ENCODE assay signal across 11 cellular contexts in the genomic region with DNA sequence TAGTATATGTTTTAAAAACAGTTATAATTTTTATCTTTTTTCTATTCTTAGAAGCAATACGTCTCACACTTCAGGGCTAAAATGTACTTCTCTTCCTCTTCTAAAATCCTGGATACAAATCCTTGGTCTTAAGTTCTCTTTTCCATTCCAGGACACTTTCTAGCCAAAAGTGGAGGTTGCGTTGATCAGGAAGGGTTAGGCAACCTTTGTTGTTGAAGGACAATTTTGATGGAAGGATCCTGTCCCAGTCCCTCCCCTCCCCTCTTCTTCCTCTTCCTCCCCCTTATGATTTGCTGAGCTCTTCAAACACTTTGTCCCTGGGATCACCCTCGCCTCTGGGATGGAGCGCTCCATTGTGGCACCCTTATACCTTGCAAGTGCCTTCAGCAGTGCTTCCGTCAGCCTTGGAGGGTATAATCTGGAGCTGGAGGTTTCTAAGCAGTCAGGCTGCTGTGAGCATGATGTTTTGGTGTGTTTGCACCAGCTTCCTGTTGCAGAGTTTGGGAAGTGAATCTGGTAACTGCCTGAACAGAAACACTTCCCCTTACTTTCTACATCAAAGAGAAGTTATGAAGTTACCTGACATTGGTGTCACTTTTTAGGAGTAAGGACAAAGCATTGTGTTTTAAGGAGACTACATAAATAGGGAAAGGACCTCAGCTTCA.
DNase-seq lines count a peak whose midpoint lies in the region; ATAC-seq and TF ChIP-seq lines count a peak whose summit lies in the region.
"Had no signal": no experiment of that assay in that cellular context is flagged by ENCODE, and none has a peak within 500 bp of the region (broad histone marks: within the 10 kb centered on the region; RNA-seq: fewer than 3 reads in every experiment).

No MANE protein-coding gene starts in this region.

- H3K4me1 ChIP-seq in ACC112 (ENCODE audit: control insufficient read depth, insufficient read depth, low read length, unreplicated experiment) (peaks cover 56% of the 10 kb centered on the region), body of pancreas (peaks cover 18% of the 10 kb centered on the region)

- WGBS in body of pancreas, 2 donors: 64 to 74% methylated on average over 5 of the region's 5 CpGs

- H3K36me3 ChIP-seq in ACC112 (ENCODE audit: insufficient read depth, low read length): peaks cover 12% of the 10 kb centered on the region
- no peaks in the 10 kb centered on the region for H3K36me3 ChIP-seq in body of pancreas (replicated peaks in 1 of 2; ENCODE audit: insufficient read depth in 1 of 2, low read depth in 2 of 2)

- no peaks in the 10 kb centered on the region for H3K9me3 ChIP-seq in body of pancreas

- peak overlapping the region; percentile 84; the same call in 1 of the 2 replicates for H3K27ac ChIP-seq in ACC112 (ENCODE audit: low read depth, low read length)
- H3K27ac ChIP-seq in body of pancreas: no peak overlapping the region

- DNase-seq in SKM-1 treated with dmso at 0.1 percent for 144 hours (lab: John Stamatoyannopoulos, UW; ENCODE audit: unreplicated experiment) (peak; percentile 34), left lobe of liver (ENCODE audit: low spot score) (no peak), NCI-H526 treated with DMSO at 0.1 percent for 48 hours (lab: John Stamatoyannopoulos, UW) (no peak), NCI-H82 (lab: John Stamatoyannopoulos, UW) (no peak), HUDEP-2 (lab: John Stamatoyannopoulos, UW; ENCODE audit: unreplicated experiment in 76 of 76) (no peak), body of pancreas (no peak)
- DNase-seq: DMS153, NCI-H1105 treated with DMSO at 0.1 percent for 48 hours had no signal

- no peaks in the 10 kb centered on the region for H3K27me3 ChIP-seq in ACC112 (ENCODE audit: insufficient read depth, low read length)
- H3K27me3 ChIP-seq in body of pancreas: no peaks in the 10 kb centered on the region

- intact Hi-C loops in body of pancreas (cut with DNase I): no loop called here

- H3K4me3 ChIP-seq in ACC112 (ENCODE audit: low read depth, low read length) (no peak overlapping the region), body of pancreas (no peak overlapping the region)

- H3K79me2 ChIP-seq in ACC112 (ENCODE audit: control insufficient read depth, insufficient read depth, low read length, unreplicated experiment): no peaks in the 10 kb centered on the region

- TF ChIP-seq POLR2A in body of pancreas (IDR thresholded peaks at IDR 0.05): no peak

- TF ChIP-seq CTCF in body of pancreas (IDR thresholded peaks at IDR 0.05): no peak

- peak; percentile 62 for ATAC-seq in GM21529 (IDR thresholded peaks at IDR 0.05; ENCODE audit: unreplicated experiment)
- ATAC-seq in left lobe of liver: peak; percentile 19
- ATAC-seq in body of pancreas: no peak
- ATAC-seq: HCT116 had no signal

- H2AFZ ChIP-seq in ACC112 (ENCODE audit: low read length, unreplicated experiment): no peak overlapping the region
